In the genomic region with DNA sequence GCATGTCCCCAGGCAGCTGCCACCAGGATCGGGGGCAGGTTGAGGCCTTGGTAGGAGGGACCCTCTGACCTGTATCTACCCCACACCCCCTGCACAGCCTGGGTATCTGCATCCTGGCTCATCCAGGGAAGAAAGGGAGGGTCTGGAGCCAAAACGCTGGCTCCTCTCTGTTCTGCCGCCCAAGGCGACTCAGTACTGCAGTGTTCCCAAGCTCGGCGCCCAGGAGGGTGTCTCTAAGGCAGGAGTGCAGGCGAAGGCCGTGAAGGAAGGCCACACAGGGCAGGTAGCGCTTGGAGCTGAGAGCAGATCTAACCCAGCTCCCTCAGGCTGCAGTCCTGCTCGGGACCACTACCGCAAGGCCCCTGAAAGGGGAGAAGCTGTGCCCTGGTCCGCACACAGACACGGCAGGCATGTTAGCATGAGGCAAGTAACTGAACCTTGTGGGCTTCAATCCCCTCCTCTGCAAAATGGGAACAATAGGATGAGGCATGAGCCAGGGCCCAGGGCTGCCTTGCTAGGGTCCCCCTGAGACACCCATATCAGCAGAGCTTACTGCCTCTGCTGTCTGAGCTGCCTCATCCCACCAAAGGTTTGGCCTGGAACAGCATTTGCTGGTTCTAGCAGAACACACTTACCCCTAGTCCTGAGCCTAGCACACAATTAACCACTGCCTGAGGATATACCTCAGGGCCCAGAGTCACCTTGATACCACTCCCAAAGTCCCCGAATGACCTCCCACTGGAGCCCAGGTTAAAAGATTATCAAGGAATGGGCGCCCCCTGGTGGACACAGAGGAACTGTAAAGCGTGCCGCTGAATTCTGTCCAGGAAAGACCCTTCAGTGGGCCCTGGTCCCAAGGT, we compare ENCODE assay signal across 2 cellular contexts.
A peak's percentile ranks its signal among the peaks of the same experiment; 100 is the strongest.
TF ChIP-seq lines count a peak whose summit lies in the region.

No MANE protein-coding gene starts in this region.

TF ChIP-seq in WTC11, 78 proteins besides CTCF, POLR2A, EP300 and RAD21 (continued from another document and continues in another):
- TF ChIP-seq, protein P1, sequence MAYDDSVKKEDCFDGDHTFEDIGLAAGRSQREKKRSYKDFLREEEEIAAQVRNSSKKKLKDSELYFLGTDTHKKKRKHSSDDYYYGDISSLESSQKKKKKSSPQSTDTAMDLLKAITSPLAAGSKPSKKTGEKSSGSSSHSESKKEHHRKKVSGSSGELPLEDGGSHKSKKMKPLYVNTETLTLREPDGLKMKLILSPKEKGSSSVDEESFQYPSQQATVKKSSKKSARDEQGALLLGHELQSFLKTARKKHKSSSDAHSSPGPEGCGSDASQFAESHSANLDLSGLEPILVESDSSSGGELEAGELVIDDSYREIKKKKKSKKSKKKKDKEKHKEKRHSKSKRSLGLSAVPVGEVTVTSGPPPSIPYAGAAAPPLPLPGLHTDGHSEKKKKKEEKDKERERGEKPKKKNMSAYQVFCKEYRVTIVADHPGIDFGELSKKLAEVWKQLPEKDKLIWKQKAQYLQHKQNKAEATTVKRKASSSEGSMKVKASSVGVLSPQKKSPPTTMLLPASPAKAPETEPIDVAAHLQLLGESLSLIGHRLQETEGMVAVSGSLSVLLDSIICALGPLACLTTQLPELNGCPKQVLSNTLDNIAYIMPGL (CRISPR knock-in tag; IDR thresholded peaks at IDR 0.05), result no peak
- TF ChIP-seq TEAD4 (CRISPR knock-in tag; IDR thresholded peaks at IDR 0.05), result 0 out of 2 replicates have a peak, but pooled peaks have one; percentile 39
- no peak for TF ChIP-seq NR1H2 (CRISPR knock-in tag; IDR thresholded peaks at IDR 0.05)
- TF ChIP-seq, protein P2, sequence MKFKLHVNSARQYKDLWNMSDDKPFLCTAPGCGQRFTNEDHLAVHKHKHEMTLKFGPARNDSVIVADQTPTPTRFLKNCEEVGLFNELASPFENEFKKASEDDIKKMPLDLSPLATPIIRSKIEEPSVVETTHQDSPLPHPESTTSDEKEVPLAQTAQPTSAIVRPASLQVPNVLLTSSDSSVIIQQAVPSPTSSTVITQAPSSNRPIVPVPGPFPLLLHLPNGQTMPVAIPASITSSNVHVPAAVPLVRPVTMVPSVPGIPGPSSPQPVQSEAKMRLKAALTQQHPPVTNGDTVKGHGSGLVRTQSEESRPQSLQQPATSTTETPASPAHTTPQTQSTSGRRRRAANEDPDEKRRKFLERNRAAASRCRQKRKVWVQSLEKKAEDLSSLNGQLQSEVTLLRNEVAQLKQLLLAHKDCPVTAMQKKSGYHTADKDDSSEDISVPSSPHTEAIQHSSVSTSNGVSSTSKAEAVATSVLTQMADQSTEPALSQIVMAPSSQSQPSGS (CRISPR knock-in tag; IDR thresholded peaks at IDR 0.05; ENCODE audit: borderline replicate concordance, low read depth), result no peak
- TF ChIP-seq, protein P3, sequence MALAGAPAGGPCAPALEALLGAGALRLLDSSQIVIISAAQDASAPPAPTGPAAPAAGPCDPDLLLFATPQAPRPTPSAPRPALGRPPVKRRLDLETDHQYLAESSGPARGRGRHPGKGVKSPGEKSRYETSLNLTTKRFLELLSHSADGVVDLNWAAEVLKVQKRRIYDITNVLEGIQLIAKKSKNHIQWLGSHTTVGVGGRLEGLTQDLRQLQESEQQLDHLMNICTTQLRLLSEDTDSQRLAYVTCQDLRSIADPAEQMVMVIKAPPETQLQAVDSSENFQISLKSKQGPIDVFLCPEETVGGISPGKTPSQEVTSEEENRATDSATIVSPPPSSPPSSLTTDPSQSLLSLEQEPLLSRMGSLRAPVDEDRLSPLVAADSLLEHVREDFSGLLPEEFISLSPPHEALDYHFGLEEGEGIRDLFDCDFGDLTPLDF (CRISPR knock-in tag; IDR thresholded peaks at IDR 0.05), result no peak
- TF ChIP-seq ZNF219 (CRISPR knock-in tag; IDR thresholded peaks at IDR 0.05; ENCODE audit: borderline replicate concordance), result 0 out of 2 replicates have a peak, but pooled peaks have one; percentile 32
- no peak for TF ChIP-seq ELF4 (CRISPR knock-in tag; IDR thresholded peaks at IDR 0.05; ENCODE audit: low read depth)
- TF ChIP-seq, protein P4, sequence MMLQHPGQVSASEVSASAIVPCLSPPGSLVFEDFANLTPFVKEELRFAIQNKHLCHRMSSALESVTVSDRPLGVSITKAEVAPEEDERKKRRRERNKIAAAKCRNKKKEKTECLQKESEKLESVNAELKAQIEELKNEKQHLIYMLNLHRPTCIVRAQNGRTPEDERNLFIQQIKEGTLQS (CRISPR knock-in tag; conservative IDR thresholded peaks at IDR 0.05), result no peak
- peak; percentile 31 for TF ChIP-seq ZNF416 (CRISPR knock-in tag; IDR thresholded peaks at IDR 0.05)
- TF ChIP-seq, protein P5, sequence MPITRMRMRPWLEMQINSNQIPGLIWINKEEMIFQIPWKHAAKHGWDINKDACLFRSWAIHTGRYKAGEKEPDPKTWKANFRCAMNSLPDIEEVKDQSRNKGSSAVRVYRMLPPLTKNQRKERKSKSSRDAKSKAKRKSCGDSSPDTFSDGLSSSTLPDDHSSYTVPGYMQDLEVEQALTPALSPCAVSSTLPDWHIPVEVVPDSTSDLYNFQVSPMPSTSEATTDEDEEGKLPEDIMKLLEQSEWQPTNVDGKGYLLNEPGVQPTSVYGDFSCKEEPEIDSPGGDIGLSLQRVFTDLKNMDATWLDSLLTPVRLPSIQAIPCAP (CRISPR knock-in tag; IDR thresholded peaks at IDR 0.05), result no peak
- TF ChIP-seq PRRX2 (CRISPR knock-in tag; IDR thresholded peaks at IDR 0.05), result peak; percentile 93; the same call in 1 of the 2 replicates
- TF ChIP-seq ZNF263 (CRISPR knock-in tag; IDR thresholded peaks at IDR 0.05; ENCODE audit: low read depth), result no peak
- no peak for TF ChIP-seq CBFB (CRISPR knock-in tag; IDR thresholded peaks at IDR 0.05; ENCODE audit: low read depth)
- TF ChIP-seq, protein P6, sequence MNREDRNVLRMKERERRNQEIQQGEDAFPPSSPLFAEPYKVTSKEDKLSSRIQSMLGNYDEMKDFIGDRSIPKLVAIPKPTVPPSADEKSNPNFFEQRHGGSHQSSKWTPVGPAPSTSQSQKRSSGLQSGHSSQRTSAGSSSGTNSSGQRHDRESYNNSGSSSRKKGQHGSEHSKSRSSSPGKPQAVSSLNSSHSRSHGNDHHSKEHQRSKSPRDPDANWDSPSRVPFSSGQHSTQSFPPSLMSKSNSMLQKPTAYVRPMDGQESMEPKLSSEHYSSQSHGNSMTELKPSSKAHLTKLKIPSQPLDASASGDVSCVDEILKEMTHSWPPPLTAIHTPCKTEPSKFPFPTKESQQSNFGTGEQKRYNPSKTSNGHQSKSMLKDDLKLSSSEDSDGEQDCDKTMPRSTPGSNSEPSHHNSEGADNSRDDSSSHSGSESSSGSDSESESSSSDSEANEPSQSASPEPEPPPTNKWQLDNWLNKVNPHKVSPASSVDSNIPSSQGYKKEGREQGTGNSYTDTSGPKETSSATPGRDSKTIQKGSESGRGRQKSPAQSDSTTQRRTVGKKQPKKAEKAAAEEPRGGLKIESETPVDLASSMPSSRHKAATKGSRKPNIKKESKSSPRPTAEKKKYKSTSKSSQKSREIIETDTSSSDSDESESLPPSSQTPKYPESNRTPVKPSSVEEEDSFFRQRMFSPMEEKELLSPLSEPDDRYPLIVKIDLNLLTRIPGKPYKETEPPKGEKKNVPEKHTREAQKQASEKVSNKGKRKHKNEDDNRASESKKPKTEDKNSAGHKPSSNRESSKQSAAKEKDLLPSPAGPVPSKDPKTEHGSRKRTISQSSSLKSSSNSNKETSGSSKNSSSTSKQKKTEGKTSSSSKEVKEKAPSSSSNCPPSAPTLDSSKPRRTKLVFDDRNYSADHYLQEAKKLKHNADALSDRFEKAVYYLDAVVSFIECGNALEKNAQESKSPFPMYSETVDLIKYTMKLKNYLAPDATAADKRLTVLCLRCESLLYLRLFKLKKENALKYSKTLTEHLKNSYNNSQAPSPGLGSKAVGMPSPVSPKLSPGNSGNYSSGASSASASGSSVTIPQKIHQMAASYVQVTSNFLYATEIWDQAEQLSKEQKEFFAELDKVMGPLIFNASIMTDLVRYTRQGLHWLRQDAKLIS (CRISPR knock-in tag; IDR thresholded peaks at IDR 0.05; ENCODE audit: borderline replicate concordance), result peak; percentile 9; the same call in 1 of the 2 replicates
- no peak for TF ChIP-seq FOXJ3 (CRISPR knock-in tag; IDR thresholded peaks at IDR 0.05; ENCODE audit: borderline replicate concordance)

TF ChIP-seq in HepG2, 621 proteins besides CTCF, POLR2A, EP300 and RAD21 (continued from another document and continues in another):
- TF ChIP-seq, protein P7, sequence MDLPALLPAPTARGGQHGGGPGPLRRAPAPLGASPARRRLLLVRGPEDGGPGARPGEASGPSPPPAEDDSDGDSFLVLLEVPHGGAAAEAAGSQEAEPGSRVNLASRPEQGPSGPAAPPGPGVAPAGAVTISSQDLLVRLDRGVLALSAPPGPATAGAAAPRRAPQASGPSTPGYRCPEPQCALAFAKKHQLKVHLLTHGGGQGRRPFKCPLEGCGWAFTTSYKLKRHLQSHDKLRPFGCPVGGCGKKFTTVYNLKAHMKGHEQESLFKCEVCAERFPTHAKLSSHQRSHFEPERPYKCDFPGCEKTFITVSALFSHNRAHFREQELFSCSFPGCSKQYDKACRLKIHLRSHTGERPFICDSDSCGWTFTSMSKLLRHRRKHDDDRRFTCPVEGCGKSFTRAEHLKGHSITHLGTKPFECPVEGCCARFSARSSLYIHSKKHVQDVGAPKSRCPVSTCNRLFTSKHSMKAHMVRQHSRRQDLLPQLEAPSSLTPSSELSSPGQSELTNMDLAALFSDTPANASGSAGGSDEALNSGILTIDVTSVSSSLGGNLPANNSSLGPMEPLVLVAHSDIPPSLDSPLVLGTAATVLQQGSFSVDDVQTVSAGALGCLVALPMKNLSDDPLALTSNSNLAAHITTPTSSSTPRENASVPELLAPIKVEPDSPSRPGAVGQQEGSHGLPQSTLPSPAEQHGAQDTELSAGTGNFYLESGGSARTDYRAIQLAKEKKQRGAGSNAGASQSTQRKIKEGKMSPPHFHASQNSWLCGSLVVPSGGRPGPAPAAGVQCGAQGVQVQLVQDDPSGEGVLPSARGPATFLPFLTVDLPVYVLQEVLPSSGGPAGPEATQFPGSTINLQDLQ (CRISPR knock-in tag; IDR thresholded peaks at IDR 0.05), result peak; percentile 70; the same call in 1 of the 2 replicates
- TF ChIP-seq REPIN1 (CRISPR knock-in tag; IDR thresholded peaks at IDR 0.05; ENCODE audit: borderline replicate concordance, low read depth), result peak; percentile 67; the same call in 1 of the 2 replicates
- TF ChIP-seq AGO2 (optimal IDR thresholded peaks at IDR 0.05; ENCODE audit: low read depth, low read length), result peak; percentile 95
- TF ChIP-seq, protein P8, sequence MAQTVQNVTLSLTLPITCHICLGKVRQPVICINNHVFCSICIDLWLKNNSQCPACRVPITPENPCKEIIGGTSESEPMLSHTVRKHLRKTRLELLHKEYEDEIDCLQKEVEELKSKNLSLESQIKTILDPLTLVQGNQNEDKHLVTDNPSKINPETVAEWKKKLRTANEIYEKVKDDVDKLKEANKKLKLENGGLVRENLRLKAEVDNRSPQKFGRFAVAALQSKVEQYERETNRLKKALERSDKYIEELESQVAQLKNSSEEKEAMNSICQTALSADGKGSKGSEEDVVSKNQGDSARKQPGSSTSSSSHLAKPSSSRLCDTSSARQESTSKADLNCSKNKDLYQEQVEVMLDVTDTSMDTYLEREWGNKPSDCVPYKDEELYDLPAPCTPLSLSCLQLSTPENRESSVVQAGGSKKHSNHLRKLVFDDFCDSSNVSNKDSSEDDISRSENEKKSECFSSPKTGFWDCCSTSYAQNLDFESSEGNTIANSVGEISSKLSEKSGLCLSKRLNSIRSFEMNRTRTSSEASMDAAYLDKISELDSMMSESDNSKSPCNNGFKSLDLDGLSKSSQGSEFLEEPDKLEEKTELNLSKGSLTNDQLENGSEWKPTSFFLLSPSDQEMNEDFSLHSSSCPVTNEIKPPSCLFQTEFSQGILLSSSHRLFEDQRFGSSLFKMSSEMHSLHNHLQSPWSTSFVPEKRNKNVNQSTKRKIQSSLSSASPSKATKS (CRISPR knock-in tag; IDR thresholded peaks at IDR 0.05), result no peak
- TF ChIP-seq KDM6A (CRISPR knock-in tag; IDR thresholded peaks at IDR 0.05; ENCODE audit: low read depth), result no peak
- no peak for TF ChIP-seq CCAR2 (optimal IDR thresholded peaks at IDR 0.05; ENCODE audit: low read depth, low read length)
- peak; percentile 89 for TF ChIP-seq SMC3 (IDR thresholded peaks at IDR 0.05; ENCODE audit: low read length)
- peak; percentile 96 for TF ChIP-seq AGO1 (IDR thresholded peaks at IDR 0.05; ENCODE audit: low read depth, low read length, poor library complexity, severe bottlenecking)
- no peak for TF ChIP-seq DMAP1 (CRISPR knock-in tag; IDR thresholded peaks at IDR 0.05)
- no peak for TF ChIP-seq KMT2A (CRISPR knock-in tag; IDR thresholded peaks at IDR 0.05)
- peak; percentile 83 for TF ChIP-seq XRCC5 (optimal IDR thresholded peaks at IDR 0.05; ENCODE audit: low read length)
- TF ChIP-seq, protein P9, sequence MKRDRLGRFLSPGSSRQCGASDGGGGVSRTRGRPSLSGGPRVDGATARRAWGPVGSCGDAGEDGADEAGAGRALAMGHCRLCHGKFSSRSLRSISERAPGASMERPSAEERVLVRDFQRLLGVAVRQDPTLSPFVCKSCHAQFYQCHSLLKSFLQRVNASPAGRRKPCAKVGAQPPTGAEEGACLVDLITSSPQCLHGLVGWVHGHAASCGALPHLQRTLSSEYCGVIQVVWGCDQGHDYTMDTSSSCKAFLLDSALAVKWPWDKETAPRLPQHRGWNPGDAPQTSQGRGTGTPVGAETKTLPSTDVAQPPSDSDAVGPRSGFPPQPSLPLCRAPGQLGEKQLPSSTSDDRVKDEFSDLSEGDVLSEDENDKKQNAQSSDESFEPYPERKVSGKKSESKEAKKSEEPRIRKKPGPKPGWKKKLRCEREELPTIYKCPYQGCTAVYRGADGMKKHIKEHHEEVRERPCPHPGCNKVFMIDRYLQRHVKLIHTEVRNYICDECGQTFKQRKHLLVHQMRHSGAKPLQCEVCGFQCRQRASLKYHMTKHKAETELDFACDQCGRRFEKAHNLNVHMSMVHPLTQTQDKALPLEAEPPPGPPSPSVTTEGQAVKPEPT (CRISPR knock-in tag; IDR thresholded peaks at IDR 0.05; ENCODE audit: low read depth), result 0 out of 2 replicates have a peak, but pooled peaks have one; percentile 30
- TF ChIP-seq ZSCAN25 (CRISPR knock-in tag; IDR thresholded peaks at IDR 0.05), result no peak
- TF ChIP-seq ZSCAN12 (CRISPR knock-in tag; IDR thresholded peaks at IDR 0.05), result no peak
- TF ChIP-seq, protein P6 (CRISPR knock-in tag; IDR thresholded peaks at IDR 0.05), result no peak
- TF ChIP-seq ZNF335 (CRISPR knock-in tag; IDR thresholded peaks at IDR 0.05), result no peak
- peak; percentile 62; the same call in 1 of the 2 replicates for TF ChIP-seq ZNF737 (CRISPR knock-in tag; IDR thresholded peaks at IDR 0.05; ENCODE audit: borderline replicate concordance)
